17 cellular contexts compared by ENCODE assay signal in the genomic region with DNA sequence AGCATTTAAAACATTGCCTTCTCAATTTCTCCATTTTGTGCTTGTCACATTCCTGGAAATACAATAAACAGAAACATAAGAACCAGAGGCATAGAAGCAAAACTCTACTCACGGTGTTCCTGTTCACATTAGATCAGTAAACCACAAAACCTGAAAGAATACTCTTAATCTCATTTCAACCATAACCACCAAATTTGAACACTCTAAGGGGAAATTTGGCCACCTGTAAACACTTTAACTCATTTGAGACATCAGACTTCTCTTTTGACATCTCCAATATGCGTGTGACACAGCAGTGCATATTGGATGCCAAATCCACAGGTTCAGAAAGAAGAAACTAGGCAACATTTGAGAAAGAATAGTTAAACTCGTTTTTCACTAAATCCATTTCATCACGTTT.
"Had no signal": no experiment of that assay in that cellular context is flagged by ENCODE, and none has a peak within 500 bp of the region (broad histone marks: within the 10 kb centered on the region; RNA-seq: fewer than 3 reads in every experiment).

No MANE protein-coding gene starts in this region.

- H3K4me3 ChIP-seq: esophagus squamous epithelium, gastroesophageal sphincter, mucosa of descending colon, right atrium auricular region, sigmoid colon, skin epidermis, vagina had no signal

- H3K9me3 Mint-ChIP-seq: type B pancreatic cell had no signal

- H3K36me3 Mint-ChIP-seq: type B pancreatic cell had no signal

- H3K27ac ChIP-seq: esophagus squamous epithelium, gastroesophageal sphincter, right atrium auricular region, sigmoid colon, skin epidermis, vagina had no signal

- H3K27me3 Mint-ChIP-seq: type B pancreatic cell had no signal

- H3K36me3 ChIP-seq: esophagus squamous epithelium, gastroesophageal sphincter, right atrium auricular region, sigmoid colon, vagina had no signal

- H3K4me1 ChIP-seq: esophagus squamous epithelium, gastroesophageal sphincter, right atrium auricular region, sigmoid colon, vagina had no signal

- H3K9me3 ChIP-seq: esophagus squamous epithelium, gastroesophageal sphincter, mucosa of descending colon, right atrium auricular region, sigmoid colon, vagina had no signal

- H3K4me1 Mint-ChIP-seq: naive thymus-derived CD8-positive, alpha-beta T cell had no signal

- H3K27ac Mint-ChIP-seq: naive thymus-derived CD8-positive, alpha-beta T cell; type B pancreatic cell had no signal

- H3K4me3 Mint-ChIP-seq: naive thymus-derived CD8-positive, alpha-beta T cell; type B pancreatic cell had no signal

- H3K27me3 ChIP-seq: esophagus squamous epithelium, gastroesophageal sphincter, right atrium auricular region, sigmoid colon, vagina had no signal

- DNase-seq: dermis blood vessel endothelial cell; esophagus squamous epithelium; foreskin fibroblast; glutamatergic neuron; islet precursor cell; mammary epithelial cell; mucosa of descending colon; naive thymus-derived CD8-positive, alpha-beta T cell; sigmoid colon; stimulated activated CD4-positive, alpha-beta T cell treated with anti-CD3 and anti-CD28 coated beads, Interleukin-2, amount 100 ng/mL, for 48 hours; stimulated activated naive CD4-positive, alpha-beta T cell treated with Interleukin-2 at 50 U/mL for 16 hours had no signal

- ATAC-seq: gastroesophageal sphincter; left lobe of liver; mucosa of descending colon; naive thymus-derived CD8-positive, alpha-beta T cell had no signal
